In the genomic region with DNA sequence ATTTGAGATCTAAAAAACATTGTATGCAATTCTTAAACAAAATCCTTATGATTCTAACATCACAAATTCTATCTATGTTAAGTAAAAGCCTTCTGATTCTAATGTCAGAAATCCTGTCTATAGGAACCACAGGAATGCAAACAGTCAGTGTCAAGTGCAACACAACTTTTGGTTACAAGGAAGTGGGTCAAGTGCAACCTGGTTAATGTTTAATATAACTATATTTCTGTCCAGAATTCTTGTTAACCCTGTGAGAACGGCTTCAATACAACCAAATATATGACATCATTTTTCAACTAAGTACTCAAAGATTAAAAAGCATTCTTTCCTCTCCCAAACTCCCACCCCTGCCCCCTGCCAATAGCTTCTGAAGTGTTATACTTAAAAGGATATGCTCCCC, we compare ENCODE assay signal across 1 cellular context.
TF ChIP-seq lines count a peak whose summit lies in the region.

No MANE protein-coding gene starts in this region.

TF ChIP-seq in IMR-90, 13 proteins besides CTCF, POLR2A, EP300 and RAD21:
- no peak for TF ChIP-seq CEBPB (IDR thresholded peaks at IDR 0.05; ENCODE audit: low read depth, low read length)
- TF ChIP-seq, protein P1, sequence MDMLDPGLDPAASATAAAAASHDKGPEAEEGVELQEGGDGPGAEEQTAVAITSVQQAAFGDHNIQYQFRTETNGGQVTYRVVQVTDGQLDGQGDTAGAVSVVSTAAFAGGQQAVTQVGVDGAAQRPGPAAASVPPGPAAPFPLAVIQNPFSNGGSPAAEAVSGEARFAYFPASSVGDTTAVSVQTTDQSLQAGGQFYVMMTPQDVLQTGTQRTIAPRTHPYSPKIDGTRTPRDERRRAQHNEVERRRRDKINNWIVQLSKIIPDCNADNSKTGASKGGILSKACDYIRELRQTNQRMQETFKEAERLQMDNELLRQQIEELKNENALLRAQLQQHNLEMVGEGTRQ (IDR thresholded peaks at IDR 0.05; ENCODE audit: low read depth, low read length) = no peak
- TF ChIP-seq BHLHE40 (IDR thresholded peaks at IDR 0.05; ENCODE audit: low read depth, low read length) = no peak
- no peak for TF ChIP-seq RCOR1 (IDR thresholded peaks at IDR 0.05; ENCODE audit: insufficient replicate concordance, low read length)
- no peak for TF ChIP-seq MXI1 (IDR thresholded peaks at IDR 0.05; ENCODE audit: borderline replicate concordance, low read depth, low read length)
- no peak for TF ChIP-seq RFX5 (IDR thresholded peaks at IDR 0.05; ENCODE audit: low read depth, low read length)
- TF ChIP-seq SMC3 (IDR thresholded peaks at IDR 0.05; ENCODE audit: low read depth, low read length) = no peak
- no peak for TF ChIP-seq NFE2L2 (IDR thresholded peaks at IDR 0.05; ENCODE audit: low read depth, low read length)
- TF ChIP-seq, protein P2, sequence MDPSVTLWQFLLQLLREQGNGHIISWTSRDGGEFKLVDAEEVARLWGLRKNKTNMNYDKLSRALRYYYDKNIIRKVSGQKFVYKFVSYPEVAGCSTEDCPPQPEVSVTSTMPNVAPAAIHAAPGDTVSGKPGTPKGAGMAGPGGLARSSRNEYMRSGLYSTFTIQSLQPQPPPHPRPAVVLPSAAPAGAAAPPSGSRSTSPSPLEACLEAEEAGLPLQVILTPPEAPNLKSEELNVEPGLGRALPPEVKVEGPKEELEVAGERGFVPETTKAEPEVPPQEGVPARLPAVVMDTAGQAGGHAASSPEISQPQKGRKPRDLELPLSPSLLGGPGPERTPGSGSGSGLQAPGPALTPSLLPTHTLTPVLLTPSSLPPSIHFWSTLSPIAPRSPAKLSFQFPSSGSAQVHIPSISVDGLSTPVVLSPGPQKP (IDR thresholded peaks at IDR 0.05; ENCODE audit: borderline replicate concordance, low read depth, low read length) = no peak
- TF ChIP-seq CHD1 (IDR thresholded peaks at IDR 0.05; ENCODE audit: low read depth, low read length) = no peak
- no peak for TF ChIP-seq FOS (IDR thresholded peaks at IDR 0.05; ENCODE audit: low read depth, low read length)
- no peak for TF ChIP-seq MAZ (IDR thresholded peaks at IDR 0.05; ENCODE audit: borderline replicate concordance, low read depth, low read length)
- TF ChIP-seq MAFK (IDR thresholded peaks at IDR 0.05; ENCODE audit: low read depth, low read length) = no peak
